In the genomic region with DNA sequence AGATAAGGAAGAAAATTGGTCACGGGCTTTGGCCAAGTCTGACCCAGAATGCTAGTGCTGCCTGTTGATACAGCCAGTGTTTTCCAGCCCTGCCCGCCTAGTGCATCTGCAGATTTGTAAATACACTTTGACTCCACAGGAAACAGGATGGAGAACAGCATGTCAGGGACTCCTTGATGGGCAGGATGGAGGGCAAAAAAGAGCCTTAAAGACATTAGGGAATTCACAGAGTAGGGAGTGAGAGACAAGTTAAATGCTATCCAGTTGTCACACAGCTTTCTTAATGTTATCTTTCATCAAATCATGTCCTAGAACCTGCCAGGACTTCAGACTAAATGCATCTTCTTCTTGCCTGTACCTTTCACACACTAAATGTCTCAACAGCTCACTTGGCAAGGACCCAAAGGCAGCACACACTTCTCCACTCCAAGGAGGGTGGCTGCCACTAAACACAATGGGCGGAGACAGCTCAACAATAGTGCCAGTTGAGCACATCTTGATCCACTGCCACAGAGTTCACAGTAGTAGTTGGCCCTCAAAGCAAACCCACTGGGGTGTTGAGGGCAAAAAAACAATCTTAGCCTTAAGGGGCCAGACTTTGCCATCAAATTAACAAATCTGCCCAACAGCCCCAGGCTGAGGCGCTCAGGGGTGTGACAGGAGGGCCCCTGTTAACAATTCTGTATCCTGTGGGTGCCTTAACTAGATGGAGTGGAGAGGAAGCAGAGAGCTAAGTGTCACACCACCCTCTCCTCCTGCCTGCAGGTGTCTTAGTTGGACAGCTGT, we compare ENCODE assay signal across 8 cellular contexts. TPM values are rescaled to one million over a fixed set of nuclear protein-coding genes. Genes with fewer than 3 reads are reported as not detected.
DNase-seq lines count a peak whose midpoint lies in the region; ATAC-seq and TF ChIP-seq lines count a peak whose summit lies in the region.

No MANE protein-coding gene starts in this region.

- TF ChIP-seq POLR2A in upper lobe of left lung (IDR thresholded peaks at IDR 0.05): peak in 1 of 4 donors; percentile 14

- H3K27ac Mint-ChIP-seq in effector memory CD8-positive, alpha-beta T cell: peak overlapping the region; percentile 92 to 94

- no peaks in the 10 kb centered on the region for H4K20me1 ChIP-seq in PC-9 (ENCODE audit: insufficient read depth)

- no peak for TF ChIP-seq EP300 in upper lobe of left lung (IDR thresholded peaks at IDR 0.05)

- no peaks in the 10 kb centered on the region for H3K9me2 ChIP-seq in PC-9 (ENCODE audit: insufficient read depth)

- peaks cover 70 to 88% of the 10 kb centered on the region in 2 donors for H3K4me1 Mint-ChIP-seq in effector memory CD8-positive, alpha-beta T cell (ENCODE audit: low read depth in 2 of 2)

- H3F3A ChIP-seq in PC-9 (ENCODE audit: insufficient read depth, low read depth): peaks cover 33% of the 10 kb centered on the region

- POLR2A ChIA-PET in PC-9 (lab: Charles Lee; ENCODE audit: unreplicated experiment): interaction anchor here (0.7 kb wide), 1 partner anchor 54 kb away, joined by 4 read pairs; no protein-coding TSS in a partner anchor

- H3K27me3 ChIP-seq in PC-9 (ENCODE audit: insufficient read depth, low read depth) (no peaks in the 10 kb centered on the region), upper lobe of left lung (no peaks in the 10 kb centered on the region)

- no peaks in the 10 kb centered on the region for H3K27me3 Mint-ChIP-seq in effector memory CD8-positive, alpha-beta T cell

- peaks cover 61% of the 10 kb centered on the region for H3K4me1 ChIP-seq in PC-9 (replicated peaks; ENCODE audit: insufficient read depth)
- H3K4me1 ChIP-seq in upper lobe of left lung: peaks cover 40 to 63% (median 52%) of the 10 kb centered on the region in 4 donors

- H3K4me2 ChIP-seq in PC-9: peak overlapping the region; percentile 100

- 49 to 60% methylated on average over 4 of the region's 4 CpGs for WGBS in upper lobe of left lung, 2 donors

- BruUV-seq in PC-9 (replicated peaks; lab: Mats Ljungman, UMichigan): no TSS peak

- intact Hi-C loops in Right ventricle myocardium superior (cut with DNase I) (loop anchor here (10.0 kb wide), 1 partner anchor 129 kb away; no protein-coding TSS in a partner anchor), cardiac septum (cut with DNase I) (loop anchor here (10.0 kb wide), 1 partner anchor 101 kb away; no protein-coding TSS in a partner anchor), PC-9 (cut with micrococcal nuclease; ENCODE audit: unreplicated experiment) (loop anchor here (10.0 kb wide), 1 partner anchor 229 kb away; no protein-coding TSS in a partner anchor)

- peaks cover 15% of the 10 kb centered on the region for H3K36me3 Mint-ChIP-seq in effector memory CD8-positive, alpha-beta T cell (ENCODE audit: insufficient read depth)

- no peaks in the 10 kb centered on the region for H3K9me3 ChIP-seq in PC-9 (ENCODE audit: insufficient read depth, low read depth)
- no peaks in the 10 kb centered on the region for H3K9me3 ChIP-seq in upper lobe of left lung

- H3K27ac ChIP-seq in PC-9 (peak overlapping the region; percentile 27), upper lobe of left lung (peak overlapping the region; percentile 32 to 80 (median 62))

- CTCF ChIA-PET in PC-9 (lab: Charles Lee): no interaction called here

- ATAC-seq in Right ventricle myocardium superior (ENCODE audit: poor library complexity) (peak; percentile 30), upper lobe of left lung (ENCODE audit: low FRiP score in 2 of 2) (peak in 1 of 2 donors; percentile 17), HG02763 (IDR thresholded peaks at IDR 0.05; ENCODE audit: unreplicated experiment) (no peak), GM21360 (IDR thresholded peaks at IDR 0.05; ENCODE audit: unreplicated experiment) (no peak)
- ATAC-seq in effector memory CD8-positive, alpha-beta T cell (replicated peaks): peak; percentile 46

- no peaks in the 10 kb centered on the region for H3K9me3 Mint-ChIP-seq in effector memory CD8-positive, alpha-beta T cell

- H3K36me3 ChIP-seq in PC-9 (ENCODE audit: low read depth) (no peaks in the 10 kb centered on the region), upper lobe of left lung (no peaks in the 10 kb centered on the region)

- DNase-seq in Right ventricle myocardium superior (no peak), cardiac septum (ENCODE audit: low spot score) (no peak), PC-9 (peak; percentile 52 to 62), upper lobe of left lung (peak in 1 of 2 donors; percentile 86), middle frontal gyrus (ENCODE audit: extremely low spot score, low spot score) (no peak)
- peak; percentile 51 to 54 (median 52) for DNase-seq in effector memory CD8-positive, alpha-beta T cell

- H3K4me3 ChIP-seq in PC-9 (peak overlapping the region; percentile 87), upper lobe of left lung (no peak overlapping the region)

- no peak overlapping the region for H2AFZ ChIP-seq in PC-9

- no peak for TF ChIP-seq CTCF in PC-9 (conservative IDR thresholded peaks at IDR 0.05)
- no peak for TF ChIP-seq CTCF in upper lobe of left lung (IDR thresholded peaks at IDR 0.05)

- H3K79me2 ChIP-seq in PC-9 (ENCODE audit: low read depth): peaks cover 79% of the 10 kb centered on the region

- peak overlapping the region; percentile 76 to 82 for H3K4me3 Mint-ChIP-seq in effector memory CD8-positive, alpha-beta T cell

RNA-seq across cellular contexts. Expression of gene HIVEP3, which starts 2.7 kb away (rescaled TPM):
- 6.4 TPM for total RNA-seq in Right ventricle myocardium superior
- 3.7 TPM for total RNA-seq in cardiac septum
- total RNA-seq in PC-9 (2021): 8.1 and 11.0 TPM in 2 replicates
- 10 to 100 TPM in 5 of 6 donors, 1 to 10 TPM in 1; 9.7 to 23.0 (median 11.6) TPM for total RNA-seq in upper lobe of left lung

Comparison
In these comparisons a context has a peak if more than half of its experiments do, and no peak if none do; other contexts are left out.
1. ATAC-seq: peak in Right ventricle myocardium superior (single experiment) and effector memory CD8-positive, alpha-beta T cell (single experiment); none in HG02763 (single experiment) and GM21360 (single experiment).
2. DNase-seq: peak in PC-9 (2 of 2) and effector memory CD8-positive, alpha-beta T cell (3 of 3); none in Right ventricle myocardium superior (single experiment), cardiac septum (single experiment) and middle frontal gyrus (single experiment).